In genomic region chr2:69386789-69387734, GRCh38 we compare ENCODE assay signal across 8 cellular contexts. TPM values are rescaled to one million over a fixed set of nuclear protein-coding genes. Genes with fewer than 3 reads are reported as not detected.
DNase-seq lines count a peak whose midpoint lies in the region; ATAC-seq and TF ChIP-seq lines count a peak whose summit lies in the region.

GFPT1 (minus strand) TSS chr2:69387227; CDS start chr2:69387071, 156 bp downstream.

- peak; percentile 94 for ATAC-seq in GM19324 (IDR thresholded peaks at IDR 0.05; ENCODE audit: low FRiP score, unreplicated experiment)
- ATAC-seq in HG03460 (IDR thresholded peaks at IDR 0.05; ENCODE audit: unreplicated experiment): peak; percentile 77

- TF ChIP-seq CTCF in BE2C (IDR thresholded peaks at IDR 0.05; ENCODE audit: low read depth, low read length) (no peak), colonic mucosa (IDR thresholded peaks at IDR 0.05) (no peak)

- no peaks in the 10 kb centered on the region for H3K27me3 Mint-ChIP-seq in activated CD4-positive, alpha-beta T cell treated with anti-CD3 and anti-CD28 coated beads, Interleukin-2, amount 10 ng/mL, durations not matched to agents 24 days and 14 days

- peak within 1 kb of the TSS; percentile 95 for H3K27ac Mint-ChIP-seq in activated CD4-positive, alpha-beta T cell treated with anti-CD3 and anti-CD28 coated beads, Interleukin-2, amount 10 ng/mL, durations not matched to agents 24 days and 14 days

- peak within 1 kb of the TSS; percentile 84 for H3K27ac ChIP-seq in colonic mucosa

- no peaks in the 10 kb centered on the region for H3K27me3 ChIP-seq in BE2C
- H3K27me3 ChIP-seq in colonic mucosa: no peaks in the 10 kb centered on the region

- H3K4me1 Mint-ChIP-seq in activated CD4-positive, alpha-beta T cell treated with anti-CD3 and anti-CD28 coated beads, Interleukin-2, amount 10 ng/mL, durations not matched to agents 24 days and 14 days: peaks cover 40% of the 10 kb centered on the region

- H3K36me3 Mint-ChIP-seq in activated CD4-positive, alpha-beta T cell treated with anti-CD3 and anti-CD28 coated beads, Interleukin-2, amount 10 ng/mL, durations not matched to agents 24 days and 14 days (ENCODE audit: low read depth): peaks cover 8% of the 10 kb centered on the region

- H3K4me1 ChIP-seq in BE2C (no peaks in the 10 kb centered on the region), colonic mucosa (peaks cover 11% of the 10 kb centered on the region)

- H3K36me3 ChIP-seq in BE2C (no peaks in the 10 kb centered on the region), colonic mucosa (no peaks in the 10 kb centered on the region)

- H3K4me3 ChIP-seq in BE2C (ENCODE audit: low read depth, low read length) (peak within 1 kb of the TSS; percentile 65), colonic mucosa (peak within 1 kb of the TSS; percentile 77)

- H3K9me3 ChIP-seq in BE2C (no peaks in the 10 kb centered on the region), colonic mucosa (no peaks in the 10 kb centered on the region)

- intact Hi-C loops in activated CD4-positive, alpha-beta T cell treated with anti-CD3 and anti-CD28 coated beads, Interleukin-2, amount 10 ng/mL, durations not matched to agents 24 days and 14 days (cut with micrococcal nuclease): loop anchor here (1.0 to 10.0 kb wide), 6 partner anchors 12 to 922 kb away; partner anchors contain the start of genes APLF, FBXO48, GMCL1 and NFU1
- intact Hi-C loops in colonic mucosa (cut with DNase I): no loop called here

- peak within 1 kb of the TSS; percentile 94 to 97 for H3K9ac ChIP-seq in colonic mucosa (ENCODE audit: low read depth in 2 of 2, low read length in 2 of 2)

- peak within 1 kb of the TSS; percentile 98 for H3K4me3 Mint-ChIP-seq in activated CD4-positive, alpha-beta T cell treated with anti-CD3 and anti-CD28 coated beads, Interleukin-2, amount 10 ng/mL, durations not matched to agents 24 days and 14 days

- no peaks in the 10 kb centered on the region for H3K9me3 Mint-ChIP-seq in activated CD4-positive, alpha-beta T cell treated with anti-CD3 and anti-CD28 coated beads, Interleukin-2, amount 10 ng/mL, durations not matched to agents 24 days and 14 days

- DNase-seq in BE2C: peak; percentile 88
- DNase-seq in NCI-H526 (lab: John Stamatoyannopoulos, UW): peak; percentile 74 to 97
- peak; percentile 99 for DNase-seq in activated CD4-positive, alpha-beta T cell treated with anti-CD3 and anti-CD28 coated beads, Interleukin-2, amount 10 ng/mL, durations not matched to agents 24 days and 14 days
- DNase-seq in colonic mucosa: peak; percentile 96
- peak; percentile 98 for DNase-seq in left kidney (ENCODE audit: low read depth, low spot score)
- peak; percentile 90 for DNase-seq in stimulated activated CD4-positive, alpha-beta T cell treated with anti-CD3 and anti-CD28 coated beads, Interleukin-1b, Interleukin-23, amount 100 ng/mL, for 48 hours

RNA-seq across cellular contexts. Expression of gene GFPT1, which starts in this region (rescaled TPM):
- polyA plus RNA-seq in BE2C (2012; ENCODE audit: insufficient read depth, insufficient read length, low read depth): 6.1 TPM
- 48.8 and 50.6 TPM in 2 replicates for total RNA-seq in activated CD4-positive, alpha-beta T cell treated with anti-CD3 and anti-CD28 coated beads, Interleukin-2, amount 10 ng/mL, durations not matched to agents 24 days and 14 days
- 100 to 1,000 TPM; 218 to 289 TPM for total RNA-seq in colonic mucosa

Comparison
In these comparisons a context has a peak if more than half of its experiments do, and no peak if none do; other contexts are left out.
1. Peak in every context shown above with its lines: DNase-seq, ATAC-seq, H3K4me3 ChIP-seq and H3K27ac ChIP-seq.